ENCODE assay signal across 2 cellular contexts in the genomic region with DNA sequence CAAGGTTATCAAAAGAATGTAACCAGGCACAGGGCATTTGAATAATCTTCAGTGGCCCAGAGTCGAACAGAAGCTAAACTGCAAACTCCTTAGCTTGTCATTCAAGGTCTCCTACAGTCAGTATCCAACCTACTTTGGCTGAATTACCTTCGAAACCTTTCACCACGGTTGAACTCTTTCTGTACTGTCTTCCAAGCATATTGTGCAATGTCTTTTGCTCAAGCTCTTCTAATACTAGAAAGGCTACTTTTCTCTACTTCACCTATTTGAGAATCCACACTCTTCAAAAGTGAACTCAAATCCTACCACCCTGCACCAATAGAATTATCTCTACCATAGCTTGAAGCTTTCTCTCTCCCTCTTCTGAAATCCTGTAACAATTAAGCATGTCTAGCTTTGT.
TF ChIP-seq lines count a peak whose summit lies in the region.

No MANE protein-coding gene starts in this region.

TF ChIP-seq in K562, 482 proteins besides CTCF, POLR2A, EP300 and RAD21 (continued from another document):
- TF ChIP-seq ETV1 (tag; conservative IDR thresholded peaks at IDR 0.05; ENCODE audit: low read depth) = no peak
- TF ChIP-seq TSC22D4 (tag; IDR thresholded peaks at IDR 0.05) = no peak
- no peak for TF ChIP-seq RBFOX2 (IDR thresholded peaks at IDR 0.05; ENCODE audit: low read depth, low read length)

TF ChIP-seq in WTC11, 78 proteins besides CTCF, POLR2A, EP300 and RAD21 (continued from another document):
- TF ChIP-seq, protein P1, sequence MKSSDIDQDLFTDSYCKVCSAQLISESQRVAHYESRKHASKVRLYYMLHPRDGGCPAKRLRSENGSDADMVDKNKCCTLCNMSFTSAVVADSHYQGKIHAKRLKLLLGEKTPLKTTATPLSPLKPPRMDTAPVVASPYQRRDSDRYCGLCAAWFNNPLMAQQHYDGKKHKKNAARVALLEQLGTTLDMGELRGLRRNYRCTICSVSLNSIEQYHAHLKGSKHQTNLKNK (CRISPR knock-in tag; IDR thresholded peaks at IDR 0.05) = no peak
- TF ChIP-seq HMGXB4 (CRISPR knock-in tag; IDR thresholded peaks at IDR 0.05) = no peak
- TF ChIP-seq, protein P2, sequence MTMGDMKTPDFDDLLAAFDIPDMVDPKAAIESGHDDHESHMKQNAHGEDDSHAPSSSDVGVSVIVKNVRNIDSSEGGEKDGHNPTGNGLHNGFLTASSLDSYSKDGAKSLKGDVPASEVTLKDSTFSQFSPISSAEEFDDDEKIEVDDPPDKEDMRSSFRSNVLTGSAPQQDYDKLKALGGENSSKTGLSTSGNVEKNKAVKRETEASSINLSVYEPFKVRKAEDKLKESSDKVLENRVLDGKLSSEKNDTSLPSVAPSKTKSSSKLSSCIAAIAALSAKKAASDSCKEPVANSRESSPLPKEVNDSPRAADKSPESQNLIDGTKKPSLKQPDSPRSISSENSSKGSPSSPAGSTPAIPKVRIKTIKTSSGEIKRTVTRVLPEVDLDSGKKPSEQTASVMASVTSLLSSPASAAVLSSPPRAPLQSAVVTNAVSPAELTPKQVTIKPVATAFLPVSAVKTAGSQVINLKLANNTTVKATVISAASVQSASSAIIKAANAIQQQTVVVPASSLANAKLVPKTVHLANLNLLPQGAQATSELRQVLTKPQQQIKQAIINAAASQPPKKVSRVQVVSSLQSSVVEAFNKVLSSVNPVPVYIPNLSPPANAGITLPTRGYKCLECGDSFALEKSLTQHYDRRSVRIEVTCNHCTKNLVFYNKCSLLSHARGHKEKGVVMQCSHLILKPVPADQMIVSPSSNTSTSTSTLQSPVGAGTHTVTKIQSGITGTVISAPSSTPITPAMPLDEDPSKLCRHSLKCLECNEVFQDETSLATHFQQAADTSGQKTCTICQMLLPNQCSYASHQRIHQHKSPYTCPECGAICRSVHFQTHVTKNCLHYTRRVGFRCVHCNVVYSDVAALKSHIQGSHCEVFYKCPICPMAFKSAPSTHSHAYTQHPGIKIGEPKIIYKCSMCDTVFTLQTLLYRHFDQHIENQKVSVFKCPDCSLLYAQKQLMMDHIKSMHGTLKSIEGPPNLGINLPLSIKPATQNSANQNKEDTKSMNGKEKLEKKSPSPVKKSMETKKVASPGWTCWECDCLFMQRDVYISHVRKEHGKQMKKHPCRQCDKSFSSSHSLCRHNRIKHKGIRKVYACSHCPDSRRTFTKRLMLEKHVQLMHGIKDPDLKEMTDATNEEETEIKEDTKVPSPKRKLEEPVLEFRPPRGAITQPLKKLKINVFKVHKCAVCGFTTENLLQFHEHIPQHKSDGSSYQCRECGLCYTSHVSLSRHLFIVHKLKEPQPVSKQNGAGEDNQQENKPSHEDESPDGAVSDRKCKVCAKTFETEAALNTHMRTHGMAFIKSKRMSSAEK (CRISPR knock-in tag; IDR thresholded peaks at IDR 0.05; ENCODE audit: borderline replicate concordance) = no peak
- TF ChIP-seq MLX (CRISPR knock-in tag; IDR thresholded peaks at IDR 0.05) = no peak
- no peak for TF ChIP-seq ZNF232 (CRISPR knock-in tag; IDR thresholded peaks at IDR 0.05)
- TF ChIP-seq MYBL2 (CRISPR knock-in tag; IDR thresholded peaks at IDR 0.05) = no peak
- TF ChIP-seq PREB (CRISPR knock-in tag; IDR thresholded peaks at IDR 0.05; ENCODE audit: borderline replicate concordance) = no peak
- no peak for TF ChIP-seq GRHL2 (CRISPR knock-in tag; IDR thresholded peaks at IDR 0.05; ENCODE audit: insufficient replicate concordance, severe bottlenecking)
- TF ChIP-seq CBFB (CRISPR knock-in tag; IDR thresholded peaks at IDR 0.05; ENCODE audit: low read depth) = no peak
- TF ChIP-seq ATF1 (CRISPR knock-in tag; IDR thresholded peaks at IDR 0.05) = no peak
TF ChIP-seq in WTC11: peak in this region for 0.
